In the genomic region with DNA sequence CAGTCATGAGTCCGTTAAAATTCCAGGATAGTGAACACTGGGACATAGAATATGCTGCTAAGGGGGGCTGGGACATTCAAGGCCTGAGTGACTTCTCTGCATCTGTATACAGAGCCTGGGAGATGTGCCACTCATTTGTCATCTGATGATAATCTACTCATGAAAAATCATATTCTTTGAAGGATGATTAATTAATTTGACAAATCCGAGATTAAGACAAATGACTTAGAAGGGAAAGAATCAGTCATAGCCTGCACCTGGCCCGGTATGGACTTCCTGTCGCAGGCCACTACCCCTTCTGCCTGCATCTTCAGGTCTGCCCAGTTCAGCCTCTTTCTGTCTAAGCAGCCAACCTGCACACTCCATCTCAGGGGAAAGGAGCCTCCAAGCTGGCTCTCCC, we compare ENCODE assay signal across 36 cellular contexts. TPM values are rescaled to one million over a fixed set of nuclear protein-coding genes. Genes with fewer than 3 reads are reported as not detected.
"Had no signal": no experiment of that assay in that cellular context is flagged by ENCODE, and none has a peak within 500 bp of the region (broad histone marks: within the 10 kb centered on the region; RNA-seq: fewer than 3 reads in every experiment).

No MANE protein-coding gene starts in this region.

- H3K27me3 ChIP-seq: ascending aorta, breast epithelium, dorsolateral prefrontal cortex, esophagus squamous epithelium, heart right ventricle had no signal

- DNase-seq: activated B cell treated with CpG ODN at 0.5 μM for 24 hours; activated CD4-positive, alpha-beta memory T cell treated with anti-CD3 and anti-CD28 coated beads for 36 hours; activated CD4-positive, alpha-beta T cell treated with anti-CD3 and anti-CD28 coated beads for 1 hour; activated CD4-positive, alpha-beta T cell treated with anti-CD3 and anti-CD28 coated beads, Interleukin-2, amount 10 ng/mL, durations not matched to agents 24 days and 14 days; activated CD8-positive, alpha-beta memory T cell treated with anti-CD3 and anti-CD28 coated beads, Interleukin-2, amount 10 ng/mL, durations not matched to agents 7 days and 5 days; activated CD8-positive, alpha-beta memory T cell treated with anti-CD3 and anti-CD28 coated beads, Interleukin-2, amount 50 U/mL, for 4 hours; activated CD8-positive, alpha-beta T cell treated with anti-CD3 and anti-CD28 coated beads, Interleukin-2, amount 10 ng/mL, durations not matched to agents 7 days and 5 days; activated gamma-delta T cell; activated naive CD4-positive, alpha-beta T cell; activated naive CD4-positive, alpha-beta T cell treated with anti-CD3 and anti-CD28 coated beads, Interleukin-2, amount 10 ng/mL, durations not matched to agents 7 days and 5 days; activated naive CD8-positive, alpha-beta T cell treated with anti-CD3 and anti-CD28 coated beads, Interleukin-2, amount 10 ng/mL, durations not matched to agents 7 days and 5 days; activated T-cell treated with anti-CD3 and anti-CD28 coated beads, Interleukin-2, amount 50 U/mL, for 1 hour; activated T-cell treated with anti-CD3 and anti-CD28 coated beads, Interleukin-2, amount 50 U/mL, for 48 hours; dorsolateral prefrontal cortex; effector CD4-positive, alpha-beta T cell; effector memory CD8-positive, alpha-beta T cell; erythroblast; esophagus squamous epithelium; foreskin melanocyte; heart right ventricle; T-helper 1 cell; T-helper 17 cell; T1000; WERI-Rb-1 had no signal

- ATAC-seq: activated CD8-positive, alpha-beta memory T cell treated with anti-CD3 and anti-CD28 coated beads, Interleukin-2, amount 10 ng/mL, durations not matched to agents 7 days and 5 days; activated CD8-positive, alpha-beta T cell treated with anti-CD3 and anti-CD28 coated beads, Interleukin-2, amount 10 ng/mL, durations not matched to agents 7 days and 5 days; activated naive CD4-positive, alpha-beta T cell treated with anti-CD3 and anti-CD28 coated beads, Interleukin-2, amount 50 U/mL, for 72 hours; effector memory CD8-positive, alpha-beta T cell; gastroesophageal sphincter; heart right ventricle; T-helper 17 cell had no signal

- H3K36me3 ChIP-seq: ascending aorta, breast epithelium, esophagus squamous epithelium, gastroesophageal sphincter, WERI-Rb-1 had no signal

- H3K4me3 ChIP-seq: ascending aorta, breast epithelium, coronary artery, dorsolateral prefrontal cortex, esophagus squamous epithelium, gastroesophageal sphincter, heart right ventricle had no signal

- H3K27ac ChIP-seq: ascending aorta, breast epithelium, coronary artery, dorsolateral prefrontal cortex, esophagus squamous epithelium, gastroesophageal sphincter, heart right ventricle, WERI-Rb-1 had no signal

- H3K4me1 ChIP-seq: ascending aorta, breast epithelium, esophagus squamous epithelium, gastroesophageal sphincter had no signal

RNA-seq across cellular contexts. Expression of gene FAM170B, which starts 18.8 kb away (rescaled TPM):
- total RNA-seq: activated B cell treated with CpG ODN at 0.5 μM for 24 hours; activated CD4-positive, alpha-beta memory T cell treated with anti-CD3 and anti-CD28 coated beads for 36 hours; activated CD4-positive, alpha-beta T cell treated with anti-CD3 and anti-CD28 coated beads, Interleukin-2, amount 10 ng/mL, durations not matched to agents 24 days and 14 days; activated CD8-positive, alpha-beta memory T cell treated with anti-CD3 and anti-CD28 coated beads for 36 hours; activated CD8-positive, alpha-beta memory T cell treated with anti-CD3 and anti-CD28 coated beads, Interleukin-2, amount 10 ng/mL, durations not matched to agents 7 days and 5 days; activated CD8-positive, alpha-beta T cell treated with anti-CD3 and anti-CD28 coated beads, Interleukin-2, amount 10 ng/mL, durations not matched to agents 7 days and 5 days; activated naive CD4-positive, alpha-beta T cell treated with anti-CD3 and anti-CD28 coated beads, Interleukin-2, amount 50 U/mL, for 72 hours; activated naive CD8-positive, alpha-beta T cell treated with anti-CD3 and anti-CD28 coated beads, Interleukin-2, amount 10 ng/mL, durations not matched to agents 7 days and 5 days; activated T-helper 1 cell treated with anti-CD3 and anti-CD28 coated beads, Interleukin-12 subunit alpha, Interleukin-12 subunit beta, Interleukin-2, Interleukin-4 antibody, amounts not matched to agents 30 ng/mL and 10 ng/mL and 1 ng/mL, durations not matched to agents 14 hours and 24 hours and 36 hours; ascending aorta; breast epithelium; cardiac septum; cerebellum; esophagus squamous epithelium; fibroblast of lung; fibroblast of villous mesenchyme; gastroesophageal sphincter; glomerular endothelial cell; heart right ventricle; T-helper 17 cell had no signal
- polyA plus RNA-seq: fibroblast of lung, heart right ventricle had no signal

RNA-seq across cellular contexts. Expression of gene TMEM273, which starts 35.5 kb away (rescaled TPM):
- total RNA-seq: fibroblast of lung, fibroblast of villous mesenchyme had no signal

RNA-seq across cellular contexts. Expression of gene VSTM4, which starts 37.3 kb away (rescaled TPM):
- total RNA-seq: activated B cell treated with CpG ODN at 0.5 μM for 24 hours; activated CD8-positive, alpha-beta T cell treated with anti-CD3 and anti-CD28 coated beads, Interleukin-2, amount 10 ng/mL, durations not matched to agents 7 days and 5 days; activated naive CD4-positive, alpha-beta T cell treated with anti-CD3 and anti-CD28 coated beads, Interleukin-2, amount 50 U/mL, for 72 hours; activated naive CD8-positive, alpha-beta T cell treated with anti-CD3 and anti-CD28 coated beads, Interleukin-2, amount 10 ng/mL, durations not matched to agents 7 days and 5 days; T-helper 17 cell had no signal
